20 cellular contexts compared by ENCODE assay signal in genomic region chr17:760371-760770, GRCh38.
"Had no signal": no experiment of that assay in that cellular context is flagged by ENCODE, and none has a peak within 500 bp of the region (broad histone marks: within the 10 kb centered on the region; RNA-seq: fewer than 3 reads in every experiment).

No MANE protein-coding gene starts in this region.

- H3K27ac Mint-ChIP-seq: activated T-cell treated with anti-CD3 and anti-CD28 coated beads, Interleukin-2, amount 50 U/mL, for 72 hours; natural killer cell; T-cell; T-helper 2 cell treated with Interferon-gamma antibody and Interleukin-4, amounts not matched to agents 5 μg/mL and 100 μg/mL, for 36 hours; type B pancreatic cell had no signal

- ATAC-seq: activated naive CD4-positive, alpha-beta T cell treated with anti-CD3 and anti-CD28 coated beads, Interleukin-2, amount 50 U/mL, for 72 hours; activated T-cell treated with anti-CD3 and anti-CD28 coated beads, Interleukin-2, amount 50 U/mL, for 72 hours; foreskin keratinocyte; left colon; lower lobe of right lung; natural killer cell; stimulated activated naive CD8-positive, alpha-beta T cell treated with anti-CD3 and anti-CD28 coated beads, Interleukin-15, Interleukin-2, amounts not matched to agents 100 U/mL and 50 U/mL, for 24 hours; T-cell had no signal

- H3K4me1 ChIP-seq: lower lobe of right lung had no signal

- H3K27me3 Mint-ChIP-seq: T-cell, type B pancreatic cell had no signal

- H3K4me3 Mint-ChIP-seq: activated T-cell treated with anti-CD3 and anti-CD28 coated beads, Interleukin-2, amount 50 U/mL, for 72 hours; natural killer cell; T-cell; T-helper 2 cell treated with Interferon-gamma antibody and Interleukin-4, amounts not matched to agents 5 μg/mL and 100 μg/mL, for 36 hours; type B pancreatic cell had no signal

- H3K27ac ChIP-seq: esophagus muscularis mucosa, foreskin keratinocyte, lower lobe of right lung, thoracic aorta had no signal

- H3K9me3 Mint-ChIP-seq: natural killer cell; T-cell; T-helper 2 cell treated with Interferon-gamma antibody and Interleukin-4, amounts not matched to agents 5 μg/mL and 100 μg/mL, for 36 hours; type B pancreatic cell had no signal

- H3K4me3 ChIP-seq: esophagus muscularis mucosa, lower lobe of right lung, thoracic aorta had no signal

- H3K27me3 ChIP-seq: esophagus muscularis mucosa, foreskin keratinocyte had no signal

- H3K4me1 Mint-ChIP-seq: natural killer cell, T-cell had no signal

- DNase-seq: activated CD4-positive, alpha-beta T cell treated with anti-CD3 and anti-CD28 coated beads for 4 hours; activated CD4-positive, alpha-beta T cell treated with anti-CD3 and anti-CD28 coated beads, Interleukin-2, amount 50 U/mL, for 4 hours; activated naive CD4-positive, alpha-beta T cell; activated T-cell treated with anti-CD3 and anti-CD28 coated beads for 4 hours; activated T-cell treated with anti-CD3 and anti-CD28 coated beads, Interleukin-2, amount 50 U/mL, for 72 hours; anterior cingulate cortex; dermis blood vessel endothelial cell; effector CD4-positive, alpha-beta T cell; foreskin keratinocyte; left colon; lower lobe of right lung; mesendoderm; natural killer cell; stimulated activated naive CD8-positive, alpha-beta T cell treated with anti-CD3 and anti-CD28 coated beads, Interleukin-15, Interleukin-2, amounts not matched to agents 100 U/mL and 50 U/mL, for 24 hours; T-cell had no signal

- H3K9me3 ChIP-seq: esophagus muscularis mucosa, lower lobe of right lung, thoracic aorta had no signal
